In the genomic region with DNA sequence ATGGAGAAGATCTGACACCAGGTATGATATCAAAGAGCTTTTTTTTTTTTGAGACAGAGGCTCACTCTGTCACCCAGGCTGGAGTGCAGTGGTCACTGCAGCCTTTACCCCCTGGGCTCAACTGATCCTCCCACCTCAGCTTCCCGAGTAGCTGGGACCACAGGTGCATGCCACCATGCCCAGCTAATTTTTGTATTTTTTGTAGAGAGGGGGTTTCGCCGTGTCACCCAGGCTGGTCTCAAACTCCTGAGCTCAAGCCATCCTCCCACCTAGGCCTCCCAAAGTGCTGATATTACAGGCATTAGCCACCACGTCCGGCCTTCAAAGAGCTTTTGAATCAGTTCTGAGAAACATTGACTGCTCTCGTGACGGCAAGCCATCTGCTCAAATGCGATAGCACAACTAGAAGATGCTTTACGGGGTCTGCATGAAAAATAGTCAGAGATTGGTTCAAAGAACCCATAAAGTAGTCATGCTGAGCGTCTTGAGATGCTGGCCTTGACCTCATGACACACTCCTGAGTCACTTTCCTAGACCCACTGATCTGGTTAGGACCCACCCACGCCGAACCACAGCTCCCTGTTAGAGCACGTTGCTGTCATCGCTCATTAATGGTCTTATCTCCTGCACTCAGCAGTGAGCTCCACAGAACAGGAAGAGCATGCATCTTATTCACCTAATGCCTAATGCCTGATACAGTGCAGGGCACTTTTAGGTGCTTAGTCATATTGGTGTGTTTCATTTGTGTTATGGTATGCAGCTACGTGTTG, we compare ENCODE assay signal across 1 cellular context.
TF ChIP-seq lines count a peak whose summit lies in the region.

No MANE protein-coding gene starts in this region.

TF ChIP-seq in K562, 482 proteins besides CTCF, POLR2A, EP300 and RAD21 (continued from another document and continues in another):
- TF ChIP-seq, protein P1, sequence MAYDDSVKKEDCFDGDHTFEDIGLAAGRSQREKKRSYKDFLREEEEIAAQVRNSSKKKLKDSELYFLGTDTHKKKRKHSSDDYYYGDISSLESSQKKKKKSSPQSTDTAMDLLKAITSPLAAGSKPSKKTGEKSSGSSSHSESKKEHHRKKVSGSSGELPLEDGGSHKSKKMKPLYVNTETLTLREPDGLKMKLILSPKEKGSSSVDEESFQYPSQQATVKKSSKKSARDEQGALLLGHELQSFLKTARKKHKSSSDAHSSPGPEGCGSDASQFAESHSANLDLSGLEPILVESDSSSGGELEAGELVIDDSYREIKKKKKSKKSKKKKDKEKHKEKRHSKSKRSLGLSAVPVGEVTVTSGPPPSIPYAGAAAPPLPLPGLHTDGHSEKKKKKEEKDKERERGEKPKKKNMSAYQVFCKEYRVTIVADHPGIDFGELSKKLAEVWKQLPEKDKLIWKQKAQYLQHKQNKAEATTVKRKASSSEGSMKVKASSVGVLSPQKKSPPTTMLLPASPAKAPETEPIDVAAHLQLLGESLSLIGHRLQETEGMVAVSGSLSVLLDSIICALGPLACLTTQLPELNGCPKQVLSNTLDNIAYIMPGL (CRISPR knock-in tag; IDR thresholded peaks at IDR 0.05), result no peak
- TF ChIP-seq CBX8 (IDR thresholded peaks at IDR 0.05; ENCODE audit: borderline replicate concordance, extremely low read depth, low read depth, low read length, poor library complexity, severe bottlenecking) (no peak), ZBTB12 (CRISPR knock-in tag; IDR thresholded peaks at IDR 0.05) (peak; percentile 64), SMAD3 (CRISPR knock-in tag; conservative IDR thresholded peaks at IDR 0.05) (no peak), NELFE (IDR thresholded peaks at IDR 0.05; ENCODE audit: insufficient read depth, insufficient read length) (no peak), HOMEZ (CRISPR knock-in tag; IDR thresholded peaks at IDR 0.05) (no peak), POLR2AphosphoS5 (IDR thresholded peaks at IDR 0.05; ENCODE audit: control insufficient read depth, insufficient read depth, low read depth, low read length) (peak; percentile 93), NFE2L1 (tag; IDR thresholded peaks at IDR 0.05; ENCODE audit: borderline replicate concordance, low read depth) (no peak), GTF2F1 (IDR thresholded peaks at IDR 0.05; ENCODE audit: low read depth, low read length) (no peak), STAT5A (IDR thresholded peaks at IDR 0.05; ENCODE audit: borderline replicate concordance, low read length) (peak; percentile 99), ZNF140 (CRISPR knock-in tag; IDR thresholded peaks at IDR 0.05) (no peak), IRF2 (CRISPR knock-in tag; IDR thresholded peaks at IDR 0.05) (no peak), SRSF3 (IDR thresholded peaks at IDR 0.05; ENCODE audit: insufficient read depth, low read length) (no peak), EWSR1 (IDR thresholded peaks at IDR 0.05; ENCODE audit: borderline replicate concordance, low read depth, partially characterized antibody) (no peak), EGR1 (conservative IDR thresholded peaks at IDR 0.05) (peak; percentile 99), IRF9 (tag; IDR thresholded peaks at IDR 0.05) (no peak; the same call in 1 of the 2 replicates), POLR3G (IDR thresholded peaks at IDR 0.05; ENCODE audit: extremely low read depth, insufficient read length, insufficient replicate concordance) (no peak), ZNF354B (CRISPR knock-in tag; IDR thresholded peaks at IDR 0.05) (no peak), ZNF77 (CRISPR knock-in tag; IDR thresholded peaks at IDR 0.05) (no peak), USF1 (CRISPR knock-in tag; IDR thresholded peaks at IDR 0.05) (peak; percentile 71; the same call in 1 of the 2 replicates), ZNF146 (CRISPR knock-in tag; IDR thresholded peaks at IDR 0.05; ENCODE audit: unreplicated experiment) (no peak), PPARD (CRISPR knock-in tag; IDR thresholded peaks at IDR 0.05) (no peak), CSDE1 (IDR thresholded peaks at IDR 0.05) (no peak), ZNF444 (CRISPR knock-in tag; IDR thresholded peaks at IDR 0.05) (no peak), NFE2 (IDR thresholded peaks at IDR 0.05; ENCODE audit: low read depth) (peak; percentile 91; the same call in 1 of the 2 replicates), BRF1 (IDR thresholded peaks at IDR 0.05; ENCODE audit: borderline replicate concordance, extremely low read depth, insufficient read length) (no peak), BMI1 (IDR thresholded peaks at IDR 0.05; ENCODE audit: low read length) (no peak), NFXL1 (CRISPR knock-in tag; IDR thresholded peaks at IDR 0.05) (no peak), MEF2A (IDR thresholded peaks at IDR 0.05; ENCODE audit: control insufficient read depth, low read depth, low read length) (peak; percentile 74), CREBBP (IDR thresholded peaks at IDR 0.05; ENCODE audit: low read depth, low read length) (no peak), RFX7 (CRISPR knock-in tag; IDR thresholded peaks at IDR 0.05) (no peak), PRPF4 (IDR thresholded peaks at IDR 0.05; ENCODE audit: insufficient read depth, low read depth, low read length, poor library complexity, severe bottlenecking) (no peak), NCOA1 (IDR thresholded peaks at IDR 0.05; ENCODE audit: low read depth) (peak; percentile 97), U2AF2 (optimal IDR thresholded peaks at IDR 0.05; ENCODE audit: low read depth, low read length) (no peak), LCOR (CRISPR knock-in tag; IDR thresholded peaks at IDR 0.05) (peak; percentile 99), CC2D1A (IDR thresholded peaks at IDR 0.05) (peak; percentile 97), ZNF395 (CRISPR knock-in tag; IDR thresholded peaks at IDR 0.05) (peak; percentile 94), NR2C1 (IDR thresholded peaks at IDR 0.05) (peak; percentile 85), NR2C1 (tag; IDR thresholded peaks at IDR 0.05) (peak; percentile 89), ZNF507 (tag; conservative IDR thresholded peaks at IDR 0.05) (no peak), ZNF239 (CRISPR knock-in tag; IDR thresholded peaks at IDR 0.05) (no peak), EHMT2 (IDR thresholded peaks at IDR 0.05) (peak; percentile 73; the same call in 1 of the 2 replicates), ZEB2 (IDR thresholded peaks at IDR 0.05) (peak; percentile 92), THAP7 (CRISPR knock-in tag; IDR thresholded peaks at IDR 0.05) (no peak)
- TF ChIP-seq, protein P2, sequence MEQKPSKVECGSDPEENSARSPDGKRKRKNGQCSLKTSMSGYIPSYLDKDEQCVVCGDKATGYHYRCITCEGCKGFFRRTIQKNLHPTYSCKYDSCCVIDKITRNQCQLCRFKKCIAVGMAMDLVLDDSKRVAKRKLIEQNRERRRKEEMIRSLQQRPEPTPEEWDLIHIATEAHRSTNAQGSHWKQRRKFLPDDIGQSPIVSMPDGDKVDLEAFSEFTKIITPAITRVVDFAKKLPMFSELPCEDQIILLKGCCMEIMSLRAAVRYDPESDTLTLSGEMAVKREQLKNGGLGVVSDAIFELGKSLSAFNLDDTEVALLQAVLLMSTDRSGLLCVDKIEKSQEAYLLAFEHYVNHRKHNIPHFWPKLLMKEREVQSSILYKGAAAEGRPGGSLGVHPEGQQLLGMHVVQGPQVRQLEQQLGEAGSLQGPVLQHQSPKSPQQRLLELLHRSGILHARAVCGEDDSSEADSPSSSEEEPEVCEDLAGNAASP (IDR thresholded peaks at IDR 0.05), result no peak; the same call in 1 of the 2 replicates
- TF ChIP-seq, protein P3, sequence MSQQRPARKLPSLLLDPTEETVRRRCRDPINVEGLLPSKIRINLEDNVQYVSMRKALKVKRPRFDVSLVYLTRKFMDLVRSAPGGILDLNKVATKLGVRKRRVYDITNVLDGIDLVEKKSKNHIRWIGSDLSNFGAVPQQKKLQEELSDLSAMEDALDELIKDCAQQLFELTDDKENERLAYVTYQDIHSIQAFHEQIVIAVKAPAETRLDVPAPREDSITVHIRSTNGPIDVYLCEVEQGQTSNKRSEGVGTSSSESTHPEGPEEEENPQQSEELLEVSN (IDR thresholded peaks at IDR 0.05; ENCODE audit: borderline replicate concordance in 1 of 2, extremely low read depth in 1 of 2, insufficient read depth in 1 of 2, insufficient read length in 1 of 2, low read depth in 1 of 2, low read length in 1 of 2, poor library complexity in 1 of 2, severe bottlenecking in 1 of 2), result peak in 1 of 2 experiments; percentile 38
- TF ChIP-seq, protein P4, sequence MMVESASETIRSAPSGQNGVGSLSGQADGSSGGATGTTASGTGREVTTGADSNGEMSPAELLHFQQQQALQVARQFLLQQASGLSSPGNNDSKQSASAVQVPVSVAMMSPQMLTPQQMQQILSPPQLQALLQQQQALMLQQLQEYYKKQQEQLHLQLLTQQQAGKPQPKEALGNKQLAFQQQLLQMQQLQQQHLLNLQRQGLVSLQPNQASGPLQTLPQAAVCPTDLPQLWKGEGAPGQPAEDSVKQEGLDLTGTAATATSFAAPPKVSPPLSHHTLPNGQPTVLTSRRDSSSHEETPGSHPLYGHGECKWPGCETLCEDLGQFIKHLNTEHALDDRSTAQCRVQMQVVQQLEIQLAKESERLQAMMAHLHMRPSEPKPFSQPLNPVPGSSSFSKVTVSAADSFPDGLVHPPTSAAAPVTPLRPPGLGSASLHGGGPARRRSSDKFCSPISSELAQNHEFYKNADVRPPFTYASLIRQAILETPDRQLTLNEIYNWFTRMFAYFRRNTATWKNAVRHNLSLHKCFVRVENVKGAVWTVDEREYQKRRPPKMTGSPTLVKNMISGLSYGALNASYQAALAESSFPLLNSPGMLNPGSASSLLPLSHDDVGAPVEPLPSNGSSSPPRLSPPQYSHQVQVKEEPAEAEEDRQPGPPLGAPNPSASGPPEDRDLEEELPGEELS (CRISPR knock-in tag; IDR thresholded peaks at IDR 0.05; ENCODE audit: borderline replicate concordance), result peak; percentile 91; the same call in 1 of the 2 replicates
- TF ChIP-seq, protein P5, sequence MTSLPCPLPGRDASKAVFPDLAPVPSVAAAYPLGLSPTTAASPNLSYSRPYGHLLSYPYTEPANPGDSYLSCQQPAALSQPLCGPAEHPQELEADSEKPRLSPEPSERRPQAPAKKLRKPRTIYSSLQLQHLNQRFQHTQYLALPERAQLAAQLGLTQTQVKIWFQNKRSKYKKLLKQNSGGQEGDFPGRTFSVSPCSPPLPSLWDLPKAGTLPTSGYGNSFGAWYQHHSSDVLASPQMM (CRISPR knock-in tag; IDR thresholded peaks at IDR 0.05), result no peak
